Comparison of ENCODE assay signal across 2 cellular contexts in the genomic region with DNA sequence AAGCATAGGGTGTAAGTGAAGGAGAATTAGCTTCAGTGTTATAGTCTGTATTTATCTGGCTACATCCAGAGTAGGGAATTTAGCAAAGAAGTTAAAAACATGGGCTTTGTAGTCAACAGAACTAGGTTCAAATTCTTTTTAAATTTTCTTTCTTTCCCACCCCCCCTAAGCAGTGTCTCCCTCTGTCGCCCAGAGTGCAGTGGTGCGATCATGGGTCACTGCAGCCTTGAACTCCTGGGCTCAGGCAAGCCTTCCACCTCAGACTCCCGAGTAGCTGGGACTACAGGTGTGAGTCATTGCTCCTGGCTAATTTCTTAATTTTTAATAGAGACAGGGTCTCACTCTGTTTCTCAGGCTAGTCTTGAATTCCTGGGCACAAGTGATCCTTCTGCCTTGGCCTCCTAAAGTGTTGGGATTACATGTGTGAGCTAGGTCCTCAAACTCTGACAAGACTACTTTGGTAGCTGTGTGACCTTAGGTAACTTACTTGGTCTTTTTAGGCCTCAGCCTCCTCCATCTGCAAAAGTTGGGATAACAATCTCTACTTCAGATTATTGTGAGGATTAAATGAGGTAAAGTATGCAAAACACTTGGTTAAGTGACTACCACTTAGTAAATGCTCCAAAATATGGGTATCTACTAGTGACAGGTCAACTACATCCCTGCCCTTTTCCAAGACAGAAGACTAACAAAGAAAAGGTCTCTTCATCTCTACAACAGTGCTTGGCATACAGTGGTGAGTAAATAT.
TF ChIP-seq lines count a peak whose summit lies in the region.

No MANE protein-coding gene starts in this region.

TF ChIP-seq in HCT116, 20 proteins besides CTCF, POLR2A, EP300 and RAD21:
- TF ChIP-seq ZNF274 (IDR thresholded peaks at IDR 0.05; ENCODE audit: low read depth, low read length), result no peak
- TF ChIP-seq, protein P1, sequence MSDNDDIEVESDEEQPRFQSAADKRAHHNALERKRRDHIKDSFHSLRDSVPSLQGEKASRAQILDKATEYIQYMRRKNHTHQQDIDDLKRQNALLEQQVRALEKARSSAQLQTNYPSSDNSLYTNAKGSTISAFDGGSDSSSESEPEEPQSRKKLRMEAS (IDR thresholded peaks at IDR 0.05), result no peak
TF ChIP-seq in HCT116: peak in this region for 0.

TF ChIP-seq in H1, 55 proteins besides CTCF, POLR2A, EP300 and RAD21:
- TF ChIP-seq JUN (IDR thresholded peaks at IDR 0.05; ENCODE audit: low read depth, low read length), result no peak
- TF ChIP-seq BCL11A (IDR thresholded peaks at IDR 0.05; ENCODE audit: low read depth in 2 of 2, low read length in 2 of 2), result no peak
- TF ChIP-seq CBX5 (IDR thresholded peaks at IDR 0.05; ENCODE audit: low read depth, low read length), result no peak
